ENCODE assay signal across 13 cellular contexts in the genomic region with DNA sequence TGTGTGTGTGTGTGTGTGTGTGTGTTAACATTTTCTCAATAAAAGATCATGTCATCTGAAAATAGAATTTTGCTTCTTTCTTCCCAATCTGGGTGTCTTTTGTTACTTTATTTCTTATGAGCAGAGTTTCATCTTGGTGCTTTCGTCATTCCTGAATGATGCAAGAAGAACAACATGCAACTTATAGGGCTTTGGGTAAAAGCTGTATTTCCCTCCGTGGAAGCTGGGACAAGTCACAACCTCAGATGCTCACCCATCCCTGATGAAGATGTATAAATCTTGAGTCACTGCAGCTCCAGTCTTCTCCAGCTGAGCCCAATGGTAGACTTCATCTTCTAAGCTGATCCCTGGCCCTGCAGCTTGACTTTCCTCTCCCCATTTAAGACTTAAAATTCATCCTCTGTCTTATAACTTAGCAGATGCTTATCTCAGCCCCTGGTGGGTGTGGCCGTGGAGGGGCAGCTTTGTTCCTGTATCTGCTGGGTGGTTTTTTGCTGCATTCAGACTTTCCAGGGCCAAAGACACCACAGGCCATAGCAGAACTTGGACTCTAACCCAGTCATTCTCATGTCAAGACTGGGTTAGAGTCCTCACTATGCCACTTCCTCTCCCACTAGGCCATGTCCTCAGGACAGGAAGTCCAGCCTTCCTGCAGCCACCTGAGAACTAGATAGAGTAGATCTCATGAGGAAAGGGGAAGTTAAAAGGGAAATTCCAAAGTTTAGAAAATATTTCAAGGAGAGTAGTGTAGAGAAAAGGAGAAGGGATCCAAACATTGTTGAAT.
A peak's percentile ranks its signal among the peaks of the same experiment; 100 is the strongest.
DNase-seq lines count a peak whose midpoint lies in the region; ATAC-seq and TF ChIP-seq lines count a peak whose summit lies in the region.
"Had no signal": no experiment of that assay in that cellular context is flagged by ENCODE, and none has a peak within 500 bp of the region (broad histone marks: within the 10 kb centered on the region; RNA-seq: fewer than 3 reads in every experiment).

No MANE protein-coding gene starts in this region.

- no peaks in the 10 kb centered on the region for H3K27me3 ChIP-seq in endodermal cell (ENCODE audit: control insufficient read depth, insufficient read depth, low read length, poor library complexity, severe bottlenecking)
- H3K27me3 ChIP-seq in body of pancreas: no peaks in the 10 kb centered on the region
- H3K27me3 ChIP-seq: MG63 had no signal

- peaks cover 11% of the 10 kb centered on the region for H3K9me3 Mint-ChIP-seq in endodermal cell

- no peak overlapping the region for H3K9ac ChIP-seq in endodermal cell (ENCODE audit: extremely low read depth, low read length, poor library complexity, severe bottlenecking)

- H3K4me1 ChIP-seq in endodermal cell (ENCODE audit: control insufficient read depth, insufficient read depth, low read length) (no peaks in the 10 kb centered on the region), body of pancreas (no peaks in the 10 kb centered on the region)

- H3K27ac Mint-ChIP-seq in endodermal cell: no peak overlapping the region
- H3K27ac Mint-ChIP-seq: nephron progenitor cell, T-helper 17 cell had no signal

- H3K9me3 ChIP-seq in endodermal cell (ENCODE audit: control insufficient read depth, low read length) (no peaks in the 10 kb centered on the region), body of pancreas (no peaks in the 10 kb centered on the region)
- H3K9me3 ChIP-seq: MG63 had no signal

- H3K36me3 ChIP-seq in endodermal cell (ENCODE audit: control insufficient read depth, insufficient read depth, low read length): no peaks in the 10 kb centered on the region
- no peaks in the 10 kb centered on the region for H3K36me3 ChIP-seq in body of pancreas (replicated peaks in 1 of 2; ENCODE audit: insufficient read depth in 1 of 2, low read depth in 2 of 2)
- H3K36me3 ChIP-seq: MG63 had no signal

- TF ChIP-seq POLR2A in body of pancreas (IDR thresholded peaks at IDR 0.05): no peak

- ATAC-seq in GM21447 (IDR thresholded peaks at IDR 0.05; ENCODE audit: unreplicated experiment) (peak; percentile 42), HG03469 (IDR thresholded peaks at IDR 0.05; ENCODE audit: unreplicated experiment) (peak; percentile 45), body of pancreas (no peak)
- ATAC-seq: T-helper 17 cell had no signal

- no peak overlapping the region for H3K4me3 ChIP-seq in fibroblast of mammary gland (ENCODE audit: control insufficient read depth, low read depth, low read length)
- no peak overlapping the region for H3K4me3 ChIP-seq in endodermal cell (ENCODE audit: low read length)
- H3K4me3 ChIP-seq in body of pancreas: no peak overlapping the region
- H3K4me3 ChIP-seq: MG63 had no signal

- peaks cover 2% of the 10 kb centered on the region for H3K4me1 Mint-ChIP-seq in endodermal cell
- H3K4me1 Mint-ChIP-seq: T-helper 17 cell had no signal

- TF ChIP-seq CTCF in fibroblast of mammary gland (conservative IDR thresholded peaks at IDR 0.05; ENCODE audit: control insufficient read depth, insufficient read depth, low read depth, low read length) (no peak), endodermal cell (conservative IDR thresholded peaks at IDR 0.05) (no peak), body of pancreas (IDR thresholded peaks at IDR 0.05) (no peak)

- WGBS in endodermal cell (ENCODE audit: insufficient coverage in 1 of 2, insufficient read length in 1 of 2), 2 experiments: 87 to 89% methylated on average over 2 to 3 of the region's 3 CpGs
- 62 to 81% methylated on average over 3 of the region's 3 CpGs for WGBS in body of pancreas, 2 donors

- intact Hi-C loops in body of pancreas (cut with DNase I): no loop called here

- no peaks in the 10 kb centered on the region for H3K27me3 Mint-ChIP-seq in endodermal cell (ENCODE audit: insufficient read depth)
- H3K27me3 Mint-ChIP-seq: T-helper 17 cell had no signal

- DNase-seq in EH (ENCODE audit: low read depth) (peak; percentile 30), fibroblast of mammary gland (ENCODE audit: low read depth) (peak; percentile 34), C1 segment of cervical spinal cord (lab: John Stamatoyannopoulos, UW) (no peak), endodermal cell (no peak), body of pancreas (no peak), NCI-H2171 treated with DMSO at 0.1 percent for 48 hours (lab: John Stamatoyannopoulos, UW) (no peak)
- DNase-seq: anterior cingulate cortex, MG63, nephron progenitor cell, T-helper 17 cell had no signal

- H3K27ac ChIP-seq in endodermal cell (ENCODE audit: low read depth, low read length): no peak overlapping the region
- H3K27ac ChIP-seq in body of pancreas: no peak overlapping the region
- H3K27ac ChIP-seq: C4-2B had no signal

- no peaks in the 10 kb centered on the region for H3K36me3 Mint-ChIP-seq in endodermal cell (ENCODE audit: low read depth)

- no peak overlapping the region for H3K4me3 Mint-ChIP-seq in endodermal cell
- H3K4me3 Mint-ChIP-seq: nephron progenitor cell, T-helper 17 cell had no signal

Comparison
In these comparisons a context has a peak if more than half of its experiments do, and no peak if none do; other contexts are left out.
1. DNase-seq: peak in EH (single experiment) and fibroblast of mammary gland (single experiment); none in C1 segment of cervical spinal cord (0 of 14), endodermal cell (single experiment), body of pancreas (0 of 4) and NCI-H2171 treated with DMSO at 0.1 percent for 48 hours (single experiment).